In the genomic region with DNA sequence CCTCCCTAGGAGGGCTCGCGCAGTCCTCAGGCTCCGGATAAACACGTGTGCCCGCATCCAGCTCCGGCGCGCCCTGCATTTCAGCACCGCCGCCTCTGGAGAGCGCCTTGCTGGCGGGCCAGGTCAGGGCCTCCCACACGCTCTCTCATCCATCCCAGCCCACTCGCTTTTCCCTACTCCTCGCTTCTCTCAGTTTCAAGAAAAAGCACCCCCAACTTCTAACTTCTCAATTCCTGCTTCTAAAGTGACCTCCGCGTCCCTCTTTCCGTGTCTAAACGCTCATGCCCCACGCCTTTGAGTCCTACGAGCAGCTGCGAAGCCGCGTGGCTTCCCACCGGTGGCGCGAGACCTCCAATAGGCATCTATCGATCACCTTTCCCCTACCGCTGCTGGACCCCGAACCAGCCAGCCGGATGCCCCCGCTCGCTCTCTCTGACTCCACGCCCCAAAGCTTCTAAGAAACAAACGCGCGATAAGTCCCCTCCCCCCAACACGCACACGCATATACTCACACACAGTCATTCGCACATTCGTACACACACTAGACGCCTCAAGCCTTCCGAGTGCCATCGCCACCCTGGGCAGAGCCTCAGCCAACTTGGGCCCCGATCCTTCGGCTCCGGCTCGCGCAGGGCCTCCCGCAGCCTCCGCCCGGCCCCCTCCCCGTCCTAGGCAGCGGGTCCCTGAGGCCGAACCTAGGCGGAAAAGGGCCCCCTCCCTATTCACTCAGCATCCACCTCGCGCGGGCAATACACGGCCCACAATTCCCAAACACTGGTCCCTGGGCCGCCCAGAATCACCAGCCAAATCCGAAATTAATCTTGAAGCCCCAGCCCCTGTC, we compare ENCODE assay signal across 9 cellular contexts. TPM values are rescaled to one million over a fixed set of nuclear protein-coding genes. Genes with fewer than 3 reads are reported as not detected.
DNase-seq lines count a peak whose midpoint lies in the region; ATAC-seq, FAIRE-seq and TF ChIP-seq lines count a peak whose summit lies in the region.
"Had no signal": no experiment of that assay in that cellular context is flagged by ENCODE, and none has a peak within 500 bp of the region (broad histone marks: within the 10 kb centered on the region; RNA-seq: fewer than 3 reads in every experiment).

No MANE protein-coding gene starts in this region.

- H3K9me3 ChIP-seq in CD4-positive, alpha-beta memory T cell (ENCODE audit: control insufficient read depth in 1 of 2, low read length in 2 of 2): no peaks in the 10 kb centered on the region
- no peaks in the 10 kb centered on the region for H3K9me3 ChIP-seq in endodermal cell (ENCODE audit: control insufficient read depth, low read length)

- peak overlapping the region; percentile 49 to 80 (median 70) for H3K4me3 Mint-ChIP-seq in CD4-positive, alpha-beta memory T cell
- H3K4me3 Mint-ChIP-seq in activated CD4-positive, alpha-beta memory T cell treated with anti-CD3 and anti-CD28 coated beads, Interleukin-2, amount 10 ng/mL, durations not matched to agents 7 days and 5 days: no peak overlapping the region
- H3K4me3 Mint-ChIP-seq in endodermal cell: peak overlapping the region; percentile 76

- whole genome bisulfite sequencing in endodermal cell (ENCODE audit: insufficient coverage in 1 of 2, insufficient read length in 1 of 2), 2 experiments: 2 to 3% methylated on average over 26 to 62 of the region's 62 CpGs

- no peaks in the 10 kb centered on the region for H3K36me3 ChIP-seq in CD4-positive, alpha-beta memory T cell (ENCODE audit: insufficient read depth, low read length)
- no peaks in the 10 kb centered on the region for H3K36me3 ChIP-seq in endodermal cell (ENCODE audit: control insufficient read depth, insufficient read depth, low read length)

- H3K27me3 Mint-ChIP-seq in CD4-positive, alpha-beta memory T cell: peaks cover 42 to 55% of the 10 kb centered on the region in 2 donors
- H3K27me3 Mint-ChIP-seq in activated CD4-positive, alpha-beta memory T cell treated with anti-CD3 and anti-CD28 coated beads, Interleukin-2, amount 10 ng/mL, durations not matched to agents 7 days and 5 days: peaks cover 60% of the 10 kb centered on the region
- peaks cover 48% of the 10 kb centered on the region for H3K27me3 Mint-ChIP-seq in endodermal cell (ENCODE audit: insufficient read depth)

- POLR2A ChIA-PET in CD4-positive, alpha-beta memory T cell (lab: Charles Lee; ENCODE audit: partially characterized antibody): no interaction called here
- POLR2A ChIA-PET in activated CD4-positive, alpha-beta memory T cell treated with anti-CD3 and anti-CD28 coated beads, Interleukin-2, amount 10 ng/mL, durations not matched to agents 7 days and 5 days (lab: Charles Lee): no interaction called here

- no peak for TF ChIP-seq CTCF in endodermal cell (conservative IDR thresholded peaks at IDR 0.05)

- DNase-seq in CD4-positive, alpha-beta memory T cell: peak in 4 of 5 donors; percentile 10 to 31 (median 28)
- DNase-seq in NCI-H1105 treated with DMSO at 0.1 percent for 48 hours (lab: John Stamatoyannopoulos, UW) (peak; percentile 54), endodermal cell (peak; percentile 95), medulla oblongata (ENCODE audit: extremely low spot score) (peak; percentile 46), RCC 7860 (ENCODE audit: low spot score) (no peak)
- peak; percentile 46 for DNase-seq in activated CD4-positive, alpha-beta memory T cell treated with anti-CD3 and anti-CD28 coated beads, Interleukin-2, amount 10 ng/mL, durations not matched to agents 7 days and 5 days
- DNase-seq in stimulated activated CD4-positive, alpha-beta T cell treated with anti-CD3 and anti-CD28 coated beads, TNF-alpha, amount 100 ng/mL, for 24 hours (ENCODE audit: low read depth in 3 of 3): peak in 2 of 3 experiments; percentile 6 to 35

- ATAC-seq in HG03457 (IDR thresholded peaks at IDR 0.05; ENCODE audit: unreplicated experiment): no peak

- peaks cover 18 to 29% (median 24%) of the 10 kb centered on the region in 4 donors for H3K4me1 Mint-ChIP-seq in CD4-positive, alpha-beta memory T cell
- H3K4me1 Mint-ChIP-seq in activated CD4-positive, alpha-beta memory T cell treated with anti-CD3 and anti-CD28 coated beads, Interleukin-2, amount 10 ng/mL, durations not matched to agents 7 days and 5 days: peaks cover 20% of the 10 kb centered on the region
- peaks cover 17% of the 10 kb centered on the region for H3K4me1 Mint-ChIP-seq in endodermal cell

- H3K27ac Mint-ChIP-seq in CD4-positive, alpha-beta memory T cell: peak overlapping the region in 1 of 7 donors; percentile 10
- H3K27ac Mint-ChIP-seq in activated CD4-positive, alpha-beta memory T cell treated with anti-CD3 and anti-CD28 coated beads, Interleukin-2, amount 10 ng/mL, durations not matched to agents 7 days and 5 days: no peak overlapping the region
- H3K27ac Mint-ChIP-seq in endodermal cell: no peak overlapping the region

- H3K9ac ChIP-seq in endodermal cell (ENCODE audit: extremely low read depth, low read length, poor library complexity, severe bottlenecking): no peak overlapping the region

- CTCF ChIA-PET in CD4-positive, alpha-beta memory T cell (lab: Charles Lee; ENCODE audit: partially characterized antibody): no interaction called here
- CTCF ChIA-PET in activated CD4-positive, alpha-beta memory T cell treated with anti-CD3 and anti-CD28 coated beads, Interleukin-2, amount 10 ng/mL, durations not matched to agents 7 days and 5 days (lab: Charles Lee): interaction anchor here (1.1 kb wide), 1 partner anchor 238 kb away, joined by 3 read pairs; no protein-coding TSS in a partner anchor

- H3K4me1 ChIP-seq in CD4-positive, alpha-beta memory T cell (ENCODE audit: insufficient read depth, low read length): peaks cover 15% of the 10 kb centered on the region
- H3K4me1 ChIP-seq in endodermal cell (ENCODE audit: control insufficient read depth, insufficient read depth, low read length): no peaks in the 10 kb centered on the region

- intact Hi-C loops in CD4-positive, alpha-beta memory T cell (cut with micrococcal nuclease): no loop called here

- H3K36me3 Mint-ChIP-seq in CD4-positive, alpha-beta memory T cell: no peaks in the 10 kb centered on the region
- H3K36me3 Mint-ChIP-seq in activated CD4-positive, alpha-beta memory T cell treated with anti-CD3 and anti-CD28 coated beads, Interleukin-2, amount 10 ng/mL, durations not matched to agents 7 days and 5 days (ENCODE audit: low read depth): peaks cover 8% of the 10 kb centered on the region
- no peaks in the 10 kb centered on the region for H3K36me3 Mint-ChIP-seq in endodermal cell (ENCODE audit: low read depth)

- no peak for FAIRE-seq in RCC 7860 (lab: Jason Lieb, UNC)
- FAIRE-seq: GM18507 had no signal

- peaks cover 17% of the 10 kb centered on the region for H3K27me3 ChIP-seq in CD4-positive, alpha-beta memory T cell (ENCODE audit: insufficient read depth, low read length)
- H3K27me3 ChIP-seq in endodermal cell (ENCODE audit: control insufficient read depth, insufficient read depth, low read length, poor library complexity, severe bottlenecking): peaks cover 52% of the 10 kb centered on the region

- no peak overlapping the region for H3K27ac ChIP-seq in CD4-positive, alpha-beta memory T cell (ENCODE audit: low read depth, low read length)
- H3K27ac ChIP-seq in endodermal cell (ENCODE audit: low read depth, low read length): no peak overlapping the region

- H3K9me3 Mint-ChIP-seq in CD4-positive, alpha-beta memory T cell: peaks cover 0 to 14% (median 2%) of the 10 kb centered on the region in 8 donors
- H3K9me3 Mint-ChIP-seq in activated CD4-positive, alpha-beta memory T cell treated with anti-CD3 and anti-CD28 coated beads, Interleukin-2, amount 10 ng/mL, durations not matched to agents 7 days and 5 days: no peaks in the 10 kb centered on the region
- no peaks in the 10 kb centered on the region for H3K9me3 Mint-ChIP-seq in endodermal cell

- H3K4me3 ChIP-seq in CD4-positive, alpha-beta memory T cell (ENCODE audit: low read length in 2 of 2): no peak overlapping the region
- H3K4me3 ChIP-seq in endodermal cell (ENCODE audit: low read length): peak overlapping the region; percentile 84

RNA-seq across cellular contexts. Expression of gene NMNAT2, which starts 1.1 kb away (rescaled TPM):
- total RNA-seq in CD4-positive, alpha-beta memory T cell: not detected
- polyA plus RNA-seq in CD4-positive, alpha-beta memory T cell: not detected
- under 1 TPM; 0.03 to 0.28 TPM for total RNA-seq in activated CD4-positive, alpha-beta memory T cell treated with anti-CD3 and anti-CD28 coated beads, Interleukin-2, amount 10 ng/mL, durations not matched to agents 7 days and 5 days
- total RNA-seq in endodermal cell: 1 to 10 TPM; 1.7 to 5.1 TPM
- 10.8 TPM for polyA plus RNA-seq in endodermal cell (2013, experiment 1 of 2)
- polyA plus RNA-seq in endodermal cell (2013, experiment 2 of 2): 10.5 TPM

RNA-seq across cellular contexts. Expression of gene SMG7, which starts 55.2 kb away (rescaled TPM):
- total RNA-seq in CD4-positive, alpha-beta memory T cell: 10 to 100 TPM; 66.1 to 66.5 TPM
- polyA plus RNA-seq in CD4-positive, alpha-beta memory T cell: 10 to 100 TPM; 15.0 to 37.9 TPM
- 10 to 100 TPM; 74.8 to 76.8 TPM for total RNA-seq in activated CD4-positive, alpha-beta memory T cell treated with anti-CD3 and anti-CD28 coated beads, Interleukin-2, amount 10 ng/mL, durations not matched to agents 7 days and 5 days
- 10 to 100 TPM; 60.5 to 75.9 TPM for total RNA-seq in endodermal cell
- 55.6 TPM for polyA plus RNA-seq in endodermal cell (2013, experiment 1 of 2)
- polyA plus RNA-seq in endodermal cell (2013, experiment 2 of 2): 51.5 TPM
